Comparison of ENCODE assay signal across 34 cellular contexts in the genomic region with DNA sequence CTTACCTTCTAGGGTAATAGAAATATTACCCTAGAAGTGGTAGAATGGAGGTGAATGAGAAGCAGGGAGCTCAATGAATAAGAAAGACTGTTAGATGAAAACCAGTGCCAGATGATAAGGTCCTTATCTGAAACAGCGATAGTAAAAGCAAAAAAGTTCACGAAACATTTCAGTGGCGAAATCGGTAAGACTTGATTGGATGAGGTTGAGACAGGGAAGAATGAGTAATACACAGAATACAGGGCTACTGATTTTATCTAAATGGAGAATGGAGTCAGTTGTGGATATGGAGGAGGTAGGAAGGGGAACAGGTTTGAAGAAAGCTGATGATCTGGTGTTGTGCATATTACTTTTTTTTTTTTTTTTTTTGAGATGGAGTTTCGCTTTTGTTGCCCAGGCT.
"Had no signal": no experiment of that assay in that cellular context is flagged by ENCODE, and none has a peak within 500 bp of the region (broad histone marks: within the 10 kb centered on the region; RNA-seq: fewer than 3 reads in every experiment).

No MANE protein-coding gene starts in this region.

- H3K36me3 Mint-ChIP-seq: activated CD8-positive, alpha-beta memory T cell treated with anti-CD3 and anti-CD28 coated beads, Interleukin-2, amount 10 ng/mL, durations not matched to agents 7 days and 5 days; activated naive CD4-positive, alpha-beta T cell treated with anti-CD3 and anti-CD28 coated beads, Interleukin-2, amount 10 ng/mL, durations not matched to agents 7 days and 5 days; activated naive CD4-positive, alpha-beta T cell treated with anti-CD3 and anti-CD28 coated beads, Interleukin-2, amount 50 U/mL, for 24 hours; activated naive CD8-positive, alpha-beta T cell; activated naive CD8-positive, alpha-beta T cell treated with anti-CD3 and anti-CD28 coated beads, Interleukin-2, amount 10 ng/mL, durations not matched to agents 7 days and 5 days; T-cell had no signal

- DNase-seq: activated B cell treated with CpG ODN at 0.5 μM for 24 hours; activated CD4-positive, alpha-beta memory T cell treated with anti-CD3 and anti-CD28 coated beads, Interleukin-2, amount 10 ng/mL, durations not matched to agents 7 days and 5 days; activated CD4-positive, alpha-beta T cell treated with anti-CD3 and anti-CD28 coated beads for 1 hour; activated CD4-positive, alpha-beta T cell treated with anti-CD3 and anti-CD28 coated beads for 36 hours; activated CD4-positive, alpha-beta T cell treated with anti-CD3 and anti-CD28 coated beads for 48 hours; activated CD4-positive, alpha-beta T cell treated with anti-CD3 and anti-CD28 coated beads, Interleukin-2, amount 10 ng/mL, durations not matched to agents 7 days and 5 days; activated CD4-positive, alpha-beta T cell treated with anti-CD3 and anti-CD28 coated beads, Interleukin-2, amount 50 U/mL, for 48 hours; activated CD8-positive, alpha-beta memory T cell treated with anti-CD3 and anti-CD28 coated beads for 24 hours; activated CD8-positive, alpha-beta memory T cell treated with anti-CD3 and anti-CD28 coated beads, Interleukin-2, amount 10 ng/mL, durations not matched to agents 7 days and 5 days; activated CD8-positive, alpha-beta memory T cell treated with anti-CD3 and anti-CD28 coated beads, Interleukin-2, amount 50 U/mL, for 48 hours; activated CD8-positive, alpha-beta T cell treated with anti-CD3 and anti-CD28 coated beads, Interleukin-2, amount 10 ng/mL, durations not matched to agents 7 days and 5 days; activated effector memory CD4-positive, alpha-beta T cell treated with Interleukin-2 at 50 U/mL for 16 hours; activated gamma-delta T cell; activated naive CD4-positive, alpha-beta T cell treated with anti-CD3 and anti-CD28 coated beads, Interleukin-2, amount 10 ng/mL, durations not matched to agents 7 days and 5 days; activated naive CD4-positive, alpha-beta T cell treated with Interleukin-2 at 50 U/mL for 16 hours; activated naive CD8-positive, alpha-beta T cell treated with anti-CD3 and anti-CD28 coated beads, Interleukin-2, amount 10 ng/mL, durations not matched to agents 7 days and 5 days; activated naive CD8-positive, alpha-beta T cell treated with anti-CD3 and anti-CD28 coated beads, Interleukin-2, amount 50 U/mL, for 24 hours; activated T-cell treated with anti-CD3 and anti-CD28 coated beads, Interleukin-2, amount 50 U/mL, for 24 hours; activated T-cell treated with anti-CD3 and anti-CD28 coated beads, Interleukin-2, amount 50 U/mL, for 48 hours; amniotic stem cell; aorta; body of pancreas; brain microvascular endothelial cell; central memory CD4-positive, alpha-beta T cell; T-cell; T-helper 17 cell had no signal

- H3K27ac ChIP-seq: body of pancreas, brain microvascular endothelial cell, breast epithelium, VCaP had no signal

- ATAC-seq: activated CD4-positive, alpha-beta T cell treated with anti-CD3 and anti-CD28 coated beads for 36 hours; activated CD4-positive, CD25-positive, alpha-beta regulatory T cell treated with anti-CD3 and anti-CD28 coated beads, Interleukin-2, amount 50 U/mL, for 24 hours; activated CD8-positive, alpha-beta memory T cell treated with anti-CD3 and anti-CD28 coated beads, Interleukin-2, amount 10 ng/mL, durations not matched to agents 7 days and 5 days; activated CD8-positive, alpha-beta T cell treated with anti-CD3 and anti-CD28 coated beads, Interleukin-2, amount 10 ng/mL, durations not matched to agents 7 days and 5 days; activated naive CD8-positive, alpha-beta T cell treated with anti-CD3 and anti-CD28 coated beads, Interleukin-2, amount 50 U/mL, for 24 hours; body of pancreas; T-cell; T-helper 17 cell had no signal

- H3K27me3 ChIP-seq: body of pancreas, brain microvascular endothelial cell, breast epithelium had no signal

- H3K27ac Mint-ChIP-seq: activated B cell treated with CpG ODN at 0.5 μM for 24 hours; activated CD4-positive, alpha-beta memory T cell treated with anti-CD3 and anti-CD28 coated beads, Interleukin-2, amount 10 ng/mL, durations not matched to agents 7 days and 5 days; activated CD4-positive, alpha-beta T cell treated with anti-CD3 and anti-CD28 coated beads for 36 hours; activated CD4-positive, alpha-beta T cell treated with anti-CD3 and anti-CD28 coated beads, Interleukin-2, amount 10 ng/mL, durations not matched to agents 7 days and 5 days; activated CD8-positive, alpha-beta memory T cell treated with anti-CD3 and anti-CD28 coated beads, Interleukin-2, amount 10 ng/mL, durations not matched to agents 7 days and 5 days; activated CD8-positive, alpha-beta T cell treated with anti-CD3 and anti-CD28 coated beads, Interleukin-2, amount 10 ng/mL, durations not matched to agents 7 days and 5 days; activated naive CD4-positive, alpha-beta T cell treated with anti-CD3 and anti-CD28 coated beads, Interleukin-2, amount 10 ng/mL, durations not matched to agents 7 days and 5 days; activated naive CD8-positive, alpha-beta T cell; activated naive CD8-positive, alpha-beta T cell treated with anti-CD3 and anti-CD28 coated beads, Interleukin-2, amount 50 U/mL, for 24 hours; activated T-cell treated with anti-CD3 and anti-CD28 coated beads, Interleukin-2, amount 50 U/mL, for 24 hours; activated T-helper 2 cell treated with anti-CD3 and anti-CD28 coated beads, Interferon-gamma antibody, Interleukin-2, Interleukin-4, amounts not matched to agents 10 μg/mL and 5 μg/mL and 100 μg/mL, durations not matched to agents 14 hours and 24 hours and 36 hours; T-cell; T-helper 17 cell had no signal

- H3K36me3 ChIP-seq: brain microvascular endothelial cell, breast epithelium had no signal

- H3K27me3 Mint-ChIP-seq: activated B cell treated with CpG ODN at 0.5 μM for 24 hours; activated CD4-positive, alpha-beta T cell treated with anti-CD3 and anti-CD28 coated beads, Interleukin-2, amount 10 ng/mL, durations not matched to agents 7 days and 5 days; activated naive CD4-positive, alpha-beta T cell treated with anti-CD3 and anti-CD28 coated beads, Interleukin-2, amount 10 ng/mL, durations not matched to agents 7 days and 5 days; activated T-cell treated with anti-CD3 and anti-CD28 coated beads, Interleukin-2, amount 50 U/mL, for 24 hours had no signal

- H3K9me3 Mint-ChIP-seq: activated B cell treated with CpG ODN at 0.5 μM for 24 hours; activated CD4-positive, alpha-beta memory T cell treated with anti-CD3 and anti-CD28 coated beads, Interleukin-2, amount 10 ng/mL, durations not matched to agents 7 days and 5 days; activated CD4-positive, alpha-beta T cell treated with anti-CD3 and anti-CD28 coated beads, Interleukin-2, amount 10 ng/mL, durations not matched to agents 7 days and 5 days; activated naive CD4-positive, alpha-beta T cell treated with anti-CD3 and anti-CD28 coated beads, Interleukin-2, amount 10 ng/mL, durations not matched to agents 7 days and 5 days; activated naive CD4-positive, alpha-beta T cell treated with anti-CD3 and anti-CD28 coated beads, Interleukin-2, amount 50 U/mL, for 24 hours; activated naive CD8-positive, alpha-beta T cell treated with anti-CD3 and anti-CD28 coated beads, Interleukin-2, amount 10 ng/mL, durations not matched to agents 7 days and 5 days; activated naive CD8-positive, alpha-beta T cell treated with anti-CD3 and anti-CD28 coated beads, Interleukin-2, amount 50 U/mL, for 24 hours; activated T-cell treated with anti-CD3 and anti-CD28 coated beads, Interleukin-2, amount 50 U/mL, for 24 hours; activated T-helper 2 cell treated with anti-CD3 and anti-CD28 coated beads, Interferon-gamma antibody, Interleukin-2, Interleukin-4, amounts not matched to agents 10 μg/mL and 5 μg/mL and 100 μg/mL, durations not matched to agents 14 hours and 24 hours and 36 hours had no signal

- FAIRE-seq: astrocyte, TTC549 had no signal

- H3K4me1 ChIP-seq: body of pancreas, breast epithelium had no signal

- H3K4me3 ChIP-seq: body of pancreas, breast epithelium had no signal

- H3K9me3 ChIP-seq: body of pancreas, breast epithelium had no signal

- H3K4me1 Mint-ChIP-seq: activated B cell treated with CpG ODN at 0.5 μM for 24 hours; activated naive CD4-positive, alpha-beta T cell treated with anti-CD3 and anti-CD28 coated beads, Interleukin-2, amount 10 ng/mL, durations not matched to agents 7 days and 5 days; activated naive CD4-positive, alpha-beta T cell treated with anti-CD3 and anti-CD28 coated beads, Interleukin-2, amount 50 U/mL, for 24 hours; T-cell; T-helper 17 cell had no signal

- H3K4me3 Mint-ChIP-seq: activated B cell treated with CpG ODN at 0.5 μM for 24 hours; activated CD4-positive, alpha-beta memory T cell treated with anti-CD3 and anti-CD28 coated beads, Interleukin-2, amount 10 ng/mL, durations not matched to agents 7 days and 5 days; activated CD4-positive, alpha-beta T cell treated with anti-CD3 and anti-CD28 coated beads for 36 hours; activated CD4-positive, alpha-beta T cell treated with anti-CD3 and anti-CD28 coated beads, Interleukin-2, amount 10 ng/mL, durations not matched to agents 7 days and 5 days; activated CD8-positive, alpha-beta memory T cell treated with anti-CD3 and anti-CD28 coated beads, Interleukin-2, amount 10 ng/mL, durations not matched to agents 7 days and 5 days; activated CD8-positive, alpha-beta T cell treated with anti-CD3 and anti-CD28 coated beads, Interleukin-2, amount 10 ng/mL, durations not matched to agents 7 days and 5 days; activated naive CD4-positive, alpha-beta T cell treated with anti-CD3 and anti-CD28 coated beads, Interleukin-2, amount 10 ng/mL, durations not matched to agents 7 days and 5 days; activated naive CD4-positive, alpha-beta T cell treated with anti-CD3 and anti-CD28 coated beads, Interleukin-2, amount 50 U/mL, for 24 hours; activated naive CD8-positive, alpha-beta T cell; activated naive CD8-positive, alpha-beta T cell treated with anti-CD3 and anti-CD28 coated beads, Interleukin-2, amount 10 ng/mL, durations not matched to agents 7 days and 5 days; activated naive CD8-positive, alpha-beta T cell treated with anti-CD3 and anti-CD28 coated beads, Interleukin-2, amount 50 U/mL, for 24 hours; activated T-cell treated with anti-CD3 and anti-CD28 coated beads, Interleukin-2, amount 50 U/mL, for 24 hours; T-cell; T-helper 17 cell had no signal
